ENCODE assay signal across 8 cellular contexts in the genomic region with DNA sequence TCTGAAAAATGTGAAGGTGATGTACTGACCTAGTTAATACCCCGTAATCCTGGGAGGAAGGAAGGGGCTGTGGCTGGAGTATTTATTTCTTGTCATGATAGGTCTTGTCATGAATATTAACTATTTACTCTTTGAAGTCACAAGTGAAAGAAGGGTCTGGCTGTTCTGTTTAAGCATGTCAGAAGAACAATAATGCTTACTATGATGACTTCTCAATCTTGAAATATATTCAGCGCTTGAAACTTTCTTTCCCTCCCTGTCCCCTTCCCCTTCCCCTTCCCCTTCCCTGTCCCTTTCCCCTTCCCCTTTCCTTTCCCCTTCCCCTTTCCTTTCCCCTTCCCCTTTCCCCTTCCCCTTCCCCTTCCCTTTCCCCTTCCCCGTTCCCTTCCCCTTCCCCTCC.
"Had no signal": no experiment of that assay in that cellular context is flagged by ENCODE, and none has a peak within 500 bp of the region (broad histone marks: within the 10 kb centered on the region; RNA-seq: fewer than 3 reads in every experiment).

No MANE protein-coding gene starts in this region.

- H3K4me3 ChIP-seq: GM12878 had no signal

- DNase-seq: GDM1, GF-D8 had no signal

- ATAC-seq: GM12878 had no signal

- FAIRE-seq: G401.6, GM12878, GM12891, GM12892, GM18507, GM19239 had no signal
